1 cellular context compared by ENCODE assay signal in genomic region chr2:84800194-84800805, GRCh38.
TF ChIP-seq lines count a peak whose summit lies in the region.

No MANE protein-coding gene starts in this region.

TF ChIP-seq in WTC11, 78 proteins besides CTCF, POLR2A, EP300 and RAD21 (continued from another document):
- TF ChIP-seq, protein P1, sequence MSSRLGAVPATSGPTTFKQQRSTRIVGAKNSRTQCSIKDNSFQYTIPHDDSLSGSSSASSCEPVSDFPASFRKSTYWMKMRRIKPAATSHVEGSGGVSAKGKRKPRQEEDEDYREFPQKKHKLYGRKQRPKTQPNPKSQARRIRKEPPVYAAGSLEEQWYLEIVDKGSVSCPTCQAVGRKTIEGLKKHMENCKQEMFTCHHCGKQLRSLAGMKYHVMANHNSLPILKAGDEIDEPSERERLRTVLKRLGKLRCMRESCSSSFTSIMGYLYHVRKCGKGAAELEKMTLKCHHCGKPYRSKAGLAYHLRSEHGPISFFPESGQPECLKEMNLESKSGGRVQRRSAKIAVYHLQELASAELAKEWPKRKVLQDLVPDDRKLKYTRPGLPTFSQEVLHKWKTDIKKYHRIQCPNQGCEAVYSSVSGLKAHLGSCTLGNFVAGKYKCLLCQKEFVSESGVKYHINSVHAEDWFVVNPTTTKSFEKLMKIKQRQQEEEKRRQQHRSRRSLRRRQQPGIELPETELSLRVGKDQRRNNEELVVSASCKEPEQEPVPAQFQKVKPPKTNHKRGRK (CRISPR knock-in tag; IDR thresholded peaks at IDR 0.05; ENCODE audit: borderline replicate concordance), result no peak
- TF ChIP-seq, protein P2, sequence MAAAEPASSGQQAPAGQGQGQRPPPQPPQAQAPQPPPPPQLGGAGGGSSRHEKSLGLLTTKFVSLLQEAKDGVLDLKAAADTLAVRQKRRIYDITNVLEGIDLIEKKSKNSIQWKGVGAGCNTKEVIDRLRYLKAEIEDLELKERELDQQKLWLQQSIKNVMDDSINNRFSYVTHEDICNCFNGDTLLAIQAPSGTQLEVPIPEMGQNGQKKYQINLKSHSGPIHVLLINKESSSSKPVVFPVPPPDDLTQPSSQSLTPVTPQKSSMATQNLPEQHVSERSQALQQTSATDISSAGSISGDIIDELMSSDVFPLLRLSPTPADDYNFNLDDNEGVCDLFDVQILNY (CRISPR knock-in tag; IDR thresholded peaks at IDR 0.05), result no peak
- TF ChIP-seq RELA (CRISPR knock-in tag; IDR thresholded peaks at IDR 0.05; ENCODE audit: borderline replicate concordance), result no peak
- TF ChIP-seq, protein P3, sequence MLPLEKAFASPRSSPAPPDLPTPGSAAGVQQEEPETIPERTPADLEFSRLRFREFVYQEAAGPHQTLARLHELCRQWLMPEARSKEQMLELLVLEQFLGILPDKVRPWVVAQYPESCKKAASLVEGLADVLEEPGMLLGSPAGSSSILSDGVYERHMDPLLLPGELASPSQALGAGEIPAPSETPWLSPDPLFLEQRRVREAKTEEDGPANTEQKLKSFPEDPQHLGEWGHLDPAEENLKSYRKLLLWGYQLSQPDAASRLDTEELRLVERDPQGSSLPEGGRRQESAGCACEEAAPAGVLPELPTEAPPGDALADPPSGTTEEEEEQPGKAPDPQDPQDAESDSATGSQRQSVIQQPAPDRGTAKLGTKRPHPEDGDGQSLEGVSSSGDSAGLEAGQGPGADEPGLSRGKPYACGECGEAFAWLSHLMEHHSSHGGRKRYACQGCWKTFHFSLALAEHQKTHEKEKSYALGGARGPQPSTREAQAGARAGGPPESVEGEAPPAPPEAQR (CRISPR knock-in tag; IDR thresholded peaks at IDR 0.05), result no peak
